16 cellular contexts compared by ENCODE assay signal in the genomic region with DNA sequence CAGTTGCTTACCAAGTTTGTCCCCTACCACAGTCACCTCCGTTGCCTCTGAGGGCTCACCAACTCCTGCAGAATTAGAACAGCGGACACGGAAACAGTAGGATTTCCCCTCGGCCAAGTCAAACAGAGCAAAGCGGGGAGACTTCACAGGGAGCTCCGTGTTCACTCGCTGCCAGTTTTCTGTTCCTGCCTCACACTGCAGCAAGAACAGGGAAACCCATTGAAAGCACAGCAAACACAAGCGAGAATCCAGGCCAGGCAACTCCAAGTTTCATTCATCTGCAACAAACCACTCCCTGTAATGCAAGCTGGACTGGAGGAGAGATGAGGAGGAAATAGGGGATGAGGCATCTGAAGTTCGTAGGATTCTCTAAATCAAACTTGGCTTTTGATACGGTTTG.
"Had no signal": no experiment of that assay in that cellular context is flagged by ENCODE, and none has a peak within 500 bp of the region (broad histone marks: within the 10 kb centered on the region; RNA-seq: fewer than 3 reads in every experiment).

No MANE protein-coding gene starts in this region.

- H3K4me3 ChIP-seq: ascending aorta, breast epithelium, SK-N-MC, transverse colon had no signal

- H3K27ac ChIP-seq: ascending aorta, breast epithelium, epithelial cell of prostate, parathyroid adenoma, SK-N-MC, transverse colon had no signal

- H3K4me1 ChIP-seq: ascending aorta, breast epithelium, parathyroid adenoma had no signal

- H3K79me2 ChIP-seq: parathyroid adenoma had no signal

- DNase-seq: activated CD4-positive, alpha-beta T cell treated with anti-CD3 and anti-CD28 coated beads, Interleukin-2, amount 50 U/mL, for 48 hours; activated CD4-positive, CD25-positive, alpha-beta regulatory T cell treated with anti-CD3 and anti-CD28 coated beads, Interleukin-2, amount 50 U/mL, for 72 hours; activated naive CD4-positive, alpha-beta T cell treated with anti-CD3 and anti-CD28 coated beads for 36 hours; activated naive CD8-positive, alpha-beta T cell treated with anti-CD3 and anti-CD28 coated beads, Interleukin-2, amount 50 U/mL, for 24 hours; cerebellar nuclear complex; effector memory CD8-positive, alpha-beta T cell; stimulated activated CD4-positive, alpha-beta T cell treated with anti-CD3 and anti-CD28 coated beads, Interleukin-2, amount 100 ng/mL, for 48 hours; T-cell; T-helper 9 cell; transverse colon had no signal

- H3K27me3 ChIP-seq: ascending aorta, breast epithelium, transverse colon had no signal

- ATAC-seq: activated naive CD8-positive, alpha-beta T cell treated with anti-CD3 and anti-CD28 coated beads, Interleukin-2, amount 50 U/mL, for 24 hours; effector memory CD8-positive, alpha-beta T cell; stimulated activated memory B cell treated with anti-CD40 and anti-IgM and Interleukin-4, amounts not matched to agents 10 μg/mL and 1 μg/mL and 100 μg/mL, for 72 hours; T-cell had no signal

- H3K9me3 ChIP-seq: ascending aorta, breast epithelium, transverse colon had no signal

- H2AFZ ChIP-seq: parathyroid adenoma had no signal

- H3K36me3 ChIP-seq: breast epithelium, transverse colon had no signal
